Comparison of ENCODE assay signal across 12 cellular contexts in the genomic region with DNA sequence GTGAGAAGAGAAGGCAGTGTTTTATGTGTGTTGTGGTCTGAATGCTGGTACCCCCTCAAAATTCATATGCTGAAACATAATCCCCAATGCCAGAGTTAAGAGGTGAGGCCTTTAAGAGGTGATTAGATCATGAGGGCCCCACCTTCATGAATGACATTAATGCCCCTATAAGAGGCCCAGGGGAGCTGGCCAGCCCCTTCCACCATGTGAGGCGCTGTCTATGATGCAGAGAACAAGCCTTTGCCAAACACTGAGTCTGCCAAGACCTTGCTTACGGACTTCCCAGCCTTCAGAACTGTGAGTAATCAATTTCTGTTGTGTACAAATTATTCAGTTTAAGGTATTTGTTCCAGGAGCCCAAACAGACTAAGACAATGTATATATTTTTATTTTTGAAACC. TPM values are rescaled to one million over a fixed set of nuclear protein-coding genes. Genes with fewer than 3 reads are reported as not detected.
A peak's percentile ranks its signal among the peaks of the same experiment; 100 is the strongest.
DNase-seq lines count a peak whose midpoint lies in the region; ATAC-seq and TF ChIP-seq lines count a peak whose summit lies in the region.
"Had no signal": no experiment of that assay in that cellular context is flagged by ENCODE, and none has a peak within 500 bp of the region (broad histone marks: within the 10 kb centered on the region; RNA-seq: fewer than 3 reads in every experiment).

No MANE protein-coding gene starts in this region.

- CTCF ChIA-PET in HEK293 (lab: Yijun Ruan, JAX), result interaction anchor here (0.7 to 1.2 kb wide), 4 partner anchors 19 to 196 kb away, joined by 3 to 4 read pairs (median 4); no protein-coding TSS in a partner anchor
- CTCF ChIA-PET in activated CD8-positive, alpha-beta T cell treated with anti-CD3 and anti-CD28 coated beads, Interleukin-2, amount 10 ng/mL, durations not matched to agents 7 days and 5 days (lab: Charles Lee), result interaction anchor here (0.6 to 1.8 kb wide), 5 partner anchors 9 to 189 kb away, joined by 3 to 10 read pairs (median 3); no protein-coding TSS in a partner anchor

- TF ChIP-seq CTCF in HEK293 (tag by site-specific recombination; IDR thresholded peaks at IDR 0.05) (no peak), foreskin fibroblast (IDR thresholded peaks at IDR 0.05; ENCODE audit: low read depth, low read length) (no peak), spleen (IDR thresholded peaks at IDR 0.05 in 8 of 11, conservative IDR thresholded peaks at IDR 0.05 in 3 of 11) (no peak)

- no peaks in the 10 kb centered on the region for H3K9me3 ChIP-seq in HEK293 (ENCODE audit: control insufficient read depth, insufficient read depth, low read depth, low read length)
- no peaks in the 10 kb centered on the region for H3K9me3 ChIP-seq in spleen
- H3K9me3 ChIP-seq: body of pancreas had no signal

- peaks cover 0 to under 1% of the 10 kb centered on the region in 2 experiments; a peak in 1 of 3 replicates for H3K36me3 ChIP-seq in HEK293 (ENCODE audit: control insufficient read depth in 2 of 2, insufficient read depth in 1 of 2, low read length in 2 of 2)
- H3K36me3 ChIP-seq in spleen, result peaks cover 0 to 34% (median 0%) of the 10 kb centered on the region in 6 donors

- H3K9me3 Mint-ChIP-seq in activated CD8-positive, alpha-beta T cell treated with anti-CD3 and anti-CD28 coated beads, Interleukin-2, amount 10 ng/mL, durations not matched to agents 7 days and 5 days (ENCODE audit: insufficient read depth), result no peaks in the 10 kb centered on the region
- H3K9me3 Mint-ChIP-seq: GM23338 had no signal

- H3K36me3 Mint-ChIP-seq in activated CD8-positive, alpha-beta T cell treated with anti-CD3 and anti-CD28 coated beads, Interleukin-2, amount 10 ng/mL, durations not matched to agents 7 days and 5 days (ENCODE audit: low read depth), result peaks cover 51% of the 10 kb centered on the region

- H3K27ac ChIP-seq in HEK293 (ENCODE audit: extremely low read depth, low read depth, low read length), result no peak overlapping the region
- peak overlapping the region in 7 of 8 donors; percentile 36 to 94 (median 75) for H3K27ac ChIP-seq in spleen
- H3K27ac ChIP-seq: foreskin keratinocyte had no signal

- H3K4me3 ChIP-seq in HEK293 (ENCODE audit: low read depth, low read length) (no peak overlapping the region), foreskin fibroblast (ENCODE audit: low read depth in 1 of 2, low read length in 2 of 2) (no peak overlapping the region), spleen (no peak overlapping the region)
- H3K4me3 ChIP-seq: body of pancreas, GM23338 had no signal

- peaks cover 13% of the 10 kb centered on the region for H3K4me1 ChIP-seq in HEK293 (ENCODE audit: control insufficient read depth, insufficient read depth, low read length)
- peaks cover 63 to 100% (median 99%) of the 10 kb centered on the region in 6 donors for H3K4me1 ChIP-seq in spleen

- no peaks in the 10 kb centered on the region for H3K27me3 ChIP-seq in spleen (replicated peaks in 1 of 7)
- H3K27me3 ChIP-seq: body of pancreas, foreskin keratinocyte had no signal

- no peak for ATAC-seq in activated CD8-positive, alpha-beta T cell treated with anti-CD3 and anti-CD28 coated beads, Interleukin-2, amount 10 ng/mL, durations not matched to agents 7 days and 5 days
- ATAC-seq: body of pancreas, foreskin keratinocyte, GM23338 had no signal

- H3K4me1 Mint-ChIP-seq in activated CD8-positive, alpha-beta T cell treated with anti-CD3 and anti-CD28 coated beads, Interleukin-2, amount 10 ng/mL, durations not matched to agents 7 days and 5 days (ENCODE audit: low read depth), result peaks cover 91% of the 10 kb centered on the region

- WGBS in spleen, 5 donors, result 84 to 93% (median 86%) methylated on average over 2 of the region's 2 CpGs

- POLR2A ChIA-PET in HEK293 (lab: Yijun Ruan, JAX), result no interaction called here
- POLR2A ChIA-PET in activated CD8-positive, alpha-beta T cell treated with anti-CD3 and anti-CD28 coated beads, Interleukin-2, amount 10 ng/mL, durations not matched to agents 7 days and 5 days (lab: Charles Lee), result interaction anchor here (13.1 kb wide), 1 partner anchor 17 kb away, joined by 194 read pairs; a partner anchor contains a TSS

- intact Hi-C loops in spleen (cut with DNase I; ENCODE audit: low total_unique reads), result no loop called here

- no peaks in the 10 kb centered on the region for H3K27me3 Mint-ChIP-seq in activated CD8-positive, alpha-beta T cell treated with anti-CD3 and anti-CD28 coated beads, Interleukin-2, amount 10 ng/mL, durations not matched to agents 7 days and 5 days (ENCODE audit: low read depth)

- DNase-seq in activated CD8-positive, alpha-beta T cell treated with anti-CD3 and anti-CD28 coated beads, Interleukin-2, amount 10 ng/mL, durations not matched to agents 7 days and 5 days, result no peak
- DNase-seq in foreskin fibroblast, result peak; percentile 57 to 82
- no peak for DNase-seq in spleen
- no peak for DNase-seq in NCI-H146 (lab: John Stamatoyannopoulos, UW)
- DNase-seq in dedifferentiated amniotic fluid mesenchymal stem cell (ENCODE audit: extremely low spot score), result no peak
- DNase-seq in iPS-NIHi11 (ENCODE audit: low spot score), result no peak
- DNase-seq: activated CD4-positive, alpha-beta T cell treated with anti-CD3 and anti-CD28 coated beads for 48 hours; body of pancreas; EL; foreskin keratinocyte had no signal

- no peak for TF ChIP-seq POLR2A in spleen (IDR thresholded peaks at IDR 0.05)

- H3K4me3 Mint-ChIP-seq in activated CD8-positive, alpha-beta T cell treated with anti-CD3 and anti-CD28 coated beads, Interleukin-2, amount 10 ng/mL, durations not matched to agents 7 days and 5 days, result no peak overlapping the region
- H3K4me3 Mint-ChIP-seq: GM23338 had no signal

- H3K27ac Mint-ChIP-seq in activated CD8-positive, alpha-beta T cell treated with anti-CD3 and anti-CD28 coated beads, Interleukin-2, amount 10 ng/mL, durations not matched to agents 7 days and 5 days, result peak overlapping the region; percentile 64

TF ChIP-seq in HEK293, 187 proteins besides CTCF, POLR2A, EP300 and RAD21:
- 0 out of 2 replicates have a peak, but pooled peaks have one; percentile 15 for TF ChIP-seq KLF1 (tag by site-specific recombination; IDR thresholded peaks at IDR 0.05)
- TF ChIP-seq, protein P1, sequence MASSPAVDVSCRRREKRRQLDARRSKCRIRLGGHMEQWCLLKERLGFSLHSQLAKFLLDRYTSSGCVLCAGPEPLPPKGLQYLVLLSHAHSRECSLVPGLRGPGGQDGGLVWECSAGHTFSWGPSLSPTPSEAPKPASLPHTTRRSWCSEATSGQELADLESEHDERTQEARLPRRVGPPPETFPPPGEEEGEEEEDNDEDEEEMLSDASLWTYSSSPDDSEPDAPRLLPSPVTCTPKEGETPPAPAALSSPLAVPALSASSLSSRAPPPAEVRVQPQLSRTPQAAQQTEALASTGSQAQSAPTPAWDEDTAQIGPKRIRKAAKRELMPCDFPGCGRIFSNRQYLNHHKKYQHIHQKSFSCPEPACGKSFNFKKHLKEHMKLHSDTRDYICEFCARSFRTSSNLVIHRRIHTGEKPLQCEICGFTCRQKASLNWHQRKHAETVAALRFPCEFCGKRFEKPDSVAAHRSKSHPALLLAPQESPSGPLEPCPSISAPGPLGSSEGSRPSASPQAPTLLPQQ (tag by site-specific recombination; IDR thresholded peaks at IDR 0.05), result peak; percentile 86
- TF ChIP-seq REPIN1 (tag by site-specific recombination; IDR thresholded peaks at IDR 0.05; ENCODE audit: low read depth), result no peak
- TF ChIP-seq ZFP69B (tag by site-specific recombination; IDR thresholded peaks at IDR 0.05), result peak; percentile 47; the same call in 1 of the 2 replicates

RNA-seq across cellular contexts. Expression of a gene that starts 20.2 kb away (rescaled TPM):
- 100 to 1,000 TPM; 492 to 518 TPM for total RNA-seq in activated CD8-positive, alpha-beta T cell treated with anti-CD3 and anti-CD28 coated beads, Interleukin-2, amount 10 ng/mL, durations not matched to agents 7 days and 5 days
- total RNA-seq in spleen, result 100 to 1,000 TPM; 139 to 386 (median 302) TPM
- polyA plus RNA-seq in spleen, result 100 to 1,000 TPM; 221 to 281 (median 274) TPM

Comparison
In these comparisons a context has a peak if more than half of its experiments do, and no peak if none do; other contexts are left out.
1. DNase-seq: peak in foreskin fibroblast (2 of 2); none in activated CD8-positive, alpha-beta T cell treated with anti-CD3 and anti-CD28 coated beads, Interleukin-2, amount 10 ng/mL, durations not matched to agents 7 days and 5 days (single experiment), spleen (single experiment), NCI-H146 (single experiment), dedifferentiated amniotic fluid mesenchymal stem cell (single experiment) and iPS-NIHi11 (single experiment).